12 cellular contexts compared by ENCODE assay signal in genomic region chr14:50804181-50804721, GRCh38. TPM values are rescaled to one million over a fixed set of nuclear protein-coding genes. Genes with fewer than 3 reads are reported as not detected.
DNase-seq lines count a peak whose midpoint lies in the region; ATAC-seq and TF ChIP-seq lines count a peak whose summit lies in the region.
"Had no signal": no experiment of that assay in that cellular context is flagged by ENCODE, and none has a peak within 500 bp of the region (broad histone marks: within the 10 kb centered on the region; RNA-seq: fewer than 3 reads in every experiment).

No MANE protein-coding gene starts in this region.

- H3K36me3 ChIP-seq in esophagus muscularis mucosa = peaks cover 0 to 11% (median 2%) of the 10 kb centered on the region in 4 donors
- H3K36me3 ChIP-seq in naive thymus-derived CD4-positive, alpha-beta T cell (ENCODE audit: control insufficient read depth in 2 of 3, insufficient read depth in 3 of 3, low read length in 3 of 3) = peaks cover 5 to 28% (median 21%) of the 10 kb centered on the region in 3 experiments

- H3K27ac Mint-ChIP-seq in naive thymus-derived CD4-positive, alpha-beta T cell = peak overlapping the region in 7 of 9 donors; percentile 38 to 80 (median 65)
- no peak overlapping the region for H3K27ac Mint-ChIP-seq in activated CD8-positive, alpha-beta memory T cell treated with anti-CD3 and anti-CD28 coated beads, Interleukin-2, amount 10 ng/mL, durations not matched to agents 7 days and 5 days
- H3K27ac Mint-ChIP-seq: B cell had no signal

- H3K4me1 ChIP-seq in esophagus muscularis mucosa = peaks cover 0 to 12% (median 10%) of the 10 kb centered on the region in 4 donors
- peaks cover 0 to 5% of the 10 kb centered on the region in 2 donors for H3K4me1 ChIP-seq in naive thymus-derived CD4-positive, alpha-beta T cell (ENCODE audit: control insufficient read depth in 2 of 2, insufficient read depth in 2 of 2, low read length in 2 of 2)
- H3K4me1 ChIP-seq: suprapubic skin had no signal

- H3K4me3 Mint-ChIP-seq in naive thymus-derived CD4-positive, alpha-beta T cell = peak overlapping the region in 2 of 10 donors; percentile 25 to 27
- no peak overlapping the region for H3K4me3 Mint-ChIP-seq in activated CD8-positive, alpha-beta memory T cell treated with anti-CD3 and anti-CD28 coated beads, Interleukin-2, amount 10 ng/mL, durations not matched to agents 7 days and 5 days
- H3K4me3 Mint-ChIP-seq: B cell had no signal

- H3K27me3 ChIP-seq in esophagus muscularis mucosa = no peaks in the 10 kb centered on the region
- H3K27me3 ChIP-seq in naive thymus-derived CD4-positive, alpha-beta T cell (ENCODE audit: control insufficient read depth in 2 of 2, insufficient read depth in 2 of 2, low read length in 2 of 2) = no peaks in the 10 kb centered on the region
- H3K27me3 ChIP-seq: suprapubic skin had no signal

- CTCF ChIA-PET in naive thymus-derived CD4-positive, alpha-beta T cell (lab: Charles Lee) = interaction anchor here (0.7 to 2.0 kb wide), 3 partner anchors 12 to 81 kb away, joined by 3 to 7 read pairs (median 4); no protein-coding TSS in a partner anchor
- CTCF ChIA-PET in activated CD8-positive, alpha-beta memory T cell treated with anti-CD3 and anti-CD28 coated beads, Interleukin-2, amount 10 ng/mL, durations not matched to agents 7 days and 5 days (lab: Charles Lee) = interaction anchor here (1.2 kb wide), 1 partner anchor 12 kb away, joined by 3 read pairs; no protein-coding TSS in a partner anchor

- H3K4me1 Mint-ChIP-seq in naive thymus-derived CD4-positive, alpha-beta T cell = peaks cover 6 to 77% (median 64%) of the 10 kb centered on the region in 7 donors
- H3K4me1 Mint-ChIP-seq in activated CD8-positive, alpha-beta memory T cell treated with anti-CD3 and anti-CD28 coated beads, Interleukin-2, amount 10 ng/mL, durations not matched to agents 7 days and 5 days = peaks cover 4% of the 10 kb centered on the region

- peaks cover 11 to 35% (median 22%) of the 10 kb centered on the region in 5 donors for H3K36me3 Mint-ChIP-seq in naive thymus-derived CD4-positive, alpha-beta T cell
- H3K36me3 Mint-ChIP-seq in activated CD8-positive, alpha-beta memory T cell treated with anti-CD3 and anti-CD28 coated beads, Interleukin-2, amount 10 ng/mL, durations not matched to agents 7 days and 5 days = peaks cover 30% of the 10 kb centered on the region

- 56% methylated on average over 5 of the region's 5 CpGs for WGBS in esophagus muscularis mucosa

- H3K9me3 ChIP-seq in esophagus muscularis mucosa = no peaks in the 10 kb centered on the region
- no peaks in the 10 kb centered on the region for H3K9me3 ChIP-seq in naive thymus-derived CD4-positive, alpha-beta T cell (ENCODE audit: control insufficient read depth in 2 of 3, low read length in 3 of 3)
- H3K9me3 ChIP-seq: suprapubic skin had no signal

- TF ChIP-seq EP300 in esophagus muscularis mucosa (IDR thresholded peaks at IDR 0.05) = no peak

- ATAC-seq in naive thymus-derived CD4-positive, alpha-beta T cell = no peak
- no peak for ATAC-seq in activated CD8-positive, alpha-beta memory T cell treated with anti-CD3 and anti-CD28 coated beads, Interleukin-2, amount 10 ng/mL, durations not matched to agents 7 days and 5 days

- TF ChIP-seq CTCF in esophagus muscularis mucosa (IDR thresholded peaks at IDR 0.05) = no peak

- H3K27ac ChIP-seq in esophagus muscularis mucosa (replicated peaks in 1 of 4) = peak overlapping the region; percentile 2 to 52 (median 44)
- no peak overlapping the region for H3K27ac ChIP-seq in naive thymus-derived CD4-positive, alpha-beta T cell (ENCODE audit: low read depth, low read length)
- H3K27ac ChIP-seq: suprapubic skin had no signal

- intact Hi-C loops in esophagus muscularis mucosa (cut with DNase I) = no loop called here
- intact Hi-C loops in naive thymus-derived CD4-positive, alpha-beta T cell (cut with micrococcal nuclease) = no loop called here

- no peak overlapping the region for H3K4me3 ChIP-seq in esophagus muscularis mucosa
- no peak overlapping the region for H3K4me3 ChIP-seq in naive thymus-derived CD4-positive, alpha-beta T cell (ENCODE audit: low read length)
- H3K4me3 ChIP-seq: suprapubic skin had no signal

- POLR2A ChIA-PET in naive thymus-derived CD4-positive, alpha-beta T cell (lab: Charles Lee) = interaction anchor here (0.6 to 2.4 kb wide), 7 partner anchors 11 to 367 kb away, joined by 3 to 12 read pairs (median 3); no protein-coding TSS in a partner anchor

- peak; percentile 68 for DNase-seq in AG08395 (ENCODE audit: low spot score)
- DNase-seq in LHCN-M2 (ENCODE audit: low read depth) = peak; percentile 78
- peak; percentile 60 for DNase-seq in esophagus muscularis mucosa (ENCODE audit: extremely low spot score)
- no peak for DNase-seq in naive thymus-derived CD4-positive, alpha-beta T cell
- no peak for DNase-seq in NCI-H187 (lab: John Stamatoyannopoulos, UW)
- no peak for DNase-seq in KG1 (lab: John Stamatoyannopoulos, UW)
- no peak for DNase-seq in NCI-H1105 treated with DMSO at 0.1 percent for 48 hours (lab: John Stamatoyannopoulos, UW)
- DNase-seq in activated CD8-positive, alpha-beta memory T cell treated with anti-CD3 and anti-CD28 coated beads, Interleukin-2, amount 10 ng/mL, durations not matched to agents 7 days and 5 days = no peak
- DNase-seq: central memory CD4-positive, alpha-beta T cell; NCI-H187 treated with DMSO at 0.1 percent for 48 hours had no signal

- H3K9me3 Mint-ChIP-seq in naive thymus-derived CD4-positive, alpha-beta T cell = no peaks in the 10 kb centered on the region
- no peaks in the 10 kb centered on the region for H3K9me3 Mint-ChIP-seq in activated CD8-positive, alpha-beta memory T cell treated with anti-CD3 and anti-CD28 coated beads, Interleukin-2, amount 10 ng/mL, durations not matched to agents 7 days and 5 days (ENCODE audit: low read depth)

- TF ChIP-seq POLR2A in esophagus muscularis mucosa (IDR thresholded peaks at IDR 0.05; ENCODE audit: low read depth) = no peak

- H3K27me3 Mint-ChIP-seq in naive thymus-derived CD4-positive, alpha-beta T cell = no peaks in the 10 kb centered on the region
- no peaks in the 10 kb centered on the region for H3K27me3 Mint-ChIP-seq in activated CD8-positive, alpha-beta memory T cell treated with anti-CD3 and anti-CD28 coated beads, Interleukin-2, amount 10 ng/mL, durations not matched to agents 7 days and 5 days
- H3K27me3 Mint-ChIP-seq: B cell had no signal

RNA-seq across cellular contexts. Expression of gene NIN, which starts 26.7 kb away (rescaled TPM):
- total RNA-seq in LHCN-M2 (2014; rRNA removed) (34.6 and 40.0 TPM in 2 replicates), esophagus muscularis mucosa (10 to 100 TPM; 26.2 to 38.8 (median 34.1) TPM)
- 17.3 TPM for polyA plus RNA-seq in LHCN-M2 (2012)
- total RNA-seq in naive thymus-derived CD4-positive, alpha-beta T cell = 100 to 1,000 TPM in 4 of 5 experiments, 10 to 100 TPM in 1; 84.5 to 149 (median 128) TPM
- polyA plus RNA-seq in naive thymus-derived CD4-positive, alpha-beta T cell = 10 to 100 TPM; 51.1 to 80.8 TPM
- total RNA-seq in activated CD8-positive, alpha-beta memory T cell treated with anti-CD3 and anti-CD28 coated beads, Interleukin-2, amount 10 ng/mL, durations not matched to agents 7 days and 5 days = 10 to 100 TPM; 70.8 to 71.3 TPM

Comparison
In these comparisons a context has a peak if more than half of its experiments do, and no peak if none do; other contexts are left out.
1. DNase-seq: peak in AG08395 (single experiment), LHCN-M2 (single experiment) and esophagus muscularis mucosa (single experiment); none in naive thymus-derived CD4-positive, alpha-beta T cell (0 of 9), NCI-H187 (0 of 2), KG1 (single experiment), NCI-H1105 treated with DMSO at 0.1 percent for 48 hours (single experiment) and activated CD8-positive, alpha-beta memory T cell treated with anti-CD3 and anti-CD28 coated beads, Interleukin-2, amount 10 ng/mL, durations not matched to agents 7 days and 5 days (single experiment).